In genomic region chr12:949337-950099, GRCh38 we compare ENCODE assay signal across 8 cellular contexts. TPM values are rescaled to one million over a fixed set of nuclear protein-coding genes. Genes with fewer than 3 reads are reported as not detected.
A peak's percentile ranks its signal among the peaks of the same experiment; 100 is the strongest.
DNase-seq lines count a peak whose midpoint lies in the region; ATAC-seq and TF ChIP-seq lines count a peak whose summit lies in the region.

RAD52 (minus strand) TSS chr12:949694; CDS start chr12:933058, 16,636 bp downstream.

- H3K27ac ChIP-seq in AG04450 (ENCODE audit: low read depth, low read length) = peak within 1 kb of the TSS; percentile 93
- peak within 1 kb of the TSS; percentile 96 for H3K27ac ChIP-seq in caudate nucleus (ENCODE audit: low read depth, low read length)
- peak within 1 kb of the TSS; percentile 80 to 94 (median 92) for H3K27ac ChIP-seq in spleen

- H3K4me1 ChIP-seq in spleen = peaks cover 7 to 46% (median 19%) of the 10 kb centered on the region in 6 donors

- POLR2A ChIA-PET in AG04450 (lab: Yijun Ruan, JAX) = interaction anchor here (0.5 to 1.4 kb wide), 15 partner anchors 16 to 635 kb away, joined by 3 to 9 read pairs (median 5); partner anchors contain the start of gene WNK1
- POLR2A ChIA-PET in WTC11 (lab: Charles Lee) = interaction anchor here (0.6 to 1.4 kb wide), 4 partner anchors 42 to 373 kb away, joined by 3 to 10 read pairs (median 4); partner anchors contain the start of gene ERC1

- WGBS in spleen, 5 donors = 0% methylated on average over 40 to 58 of the region's 58 CpGs

- H3K9me3 ChIP-seq in AG04450 (ENCODE audit: control insufficient read depth, insufficient read depth, low read length) (no peaks in the 10 kb centered on the region; the same call in 1 of the 2 replicates), spleen (no peaks in the 10 kb centered on the region)

- DNase-seq in AG04450 (ENCODE audit: low read depth, low spot score) (peak; percentile 98), NCI-H2227 treated with DMSO at 0.1 percent for 48 hours (lab: John Stamatoyannopoulos, UW) (peak; percentile 92), WTC11 (ENCODE audit: low spot score) (peak; percentile 99), caudate nucleus (lab: John Stamatoyannopoulos, UW) (peak; percentile 51 to 99 (median 96)), immature natural killer cell (peak; percentile 94 to 96 (median 95)), spleen (peak; percentile 100)

- H3K27me3 Mint-ChIP-seq in WTC11 (ENCODE audit: low read depth) (no peaks in the 10 kb centered on the region), immature natural killer cell (ENCODE audit: low read depth in 3 of 3) (peaks cover 15 to 24% (median 24%) of the 10 kb centered on the region in 3 donors)

- intact Hi-C loops in spleen (cut with DNase I; ENCODE audit: low total_unique reads) = loop anchor here (5.0 kb wide), 1 partner anchor 382 kb away; no protein-coding TSS in a partner anchor

- H3K9me3 Mint-ChIP-seq in WTC11 (no peaks in the 10 kb centered on the region; the same call in 1 of the 2 replicates), immature natural killer cell (no peaks in the 10 kb centered on the region)

- peak; percentile 94 for TF ChIP-seq CTCF in AG04450 (IDR thresholded peaks at IDR 0.05; ENCODE audit: low read depth, low read length)
- TF ChIP-seq CTCF in WTC11 (IDR thresholded peaks at IDR 0.05) = peak; percentile 86
- peak; percentile 98 to 100 (median 99) for TF ChIP-seq CTCF in spleen (IDR thresholded peaks at IDR 0.05 in 8 of 11, conservative IDR thresholded peaks at IDR 0.05 in 3 of 11)

- H3K36me3 Mint-ChIP-seq in WTC11 (peaks cover 3% of the 10 kb centered on the region; the same call in 1 of the 2 replicates), immature natural killer cell (peaks cover 0 to 4% (median 1%) of the 10 kb centered on the region in 3 donors)

- CTCF ChIA-PET in AG04450 (lab: Charles Lee) (interaction anchor here (0.6 to 2.1 kb wide), 58 partner anchors 9 to 639 kb away, joined by 3 to 23 read pairs (median 4); partner anchors contain the start of genes ERC1 and WNK1), WTC11 (lab: Charles Lee) (interaction anchor here (0.6 to 1.4 kb wide), 42 partner anchors 9 to 641 kb away, joined by 3 to 23 read pairs (median 4); partner anchors contain the start of genes ERC1 and WNK1)

- H3K4me3 Mint-ChIP-seq in WTC11 (peak within 1 kb of the TSS; percentile 97), immature natural killer cell (peak within 1 kb of the TSS; percentile 95 to 99 (median 98))

- H3K27ac Mint-ChIP-seq in WTC11 = peak within 1 kb of the TSS; percentile 99
- H3K27ac Mint-ChIP-seq in immature natural killer cell = peak within 1 kb of the TSS; percentile 92 to 97 (median 94)

- H3K36me3 ChIP-seq in spleen = peaks cover 0 to 9% (median 0%) of the 10 kb centered on the region in 6 donors

- TF ChIP-seq POLR2A in spleen (IDR thresholded peaks at IDR 0.05) = peak in 1 of 3 donors; percentile 76

- peaks cover 17% of the 10 kb centered on the region for H3K4me1 Mint-ChIP-seq in WTC11
- peaks cover 28 to 36% of the 10 kb centered on the region in 2 donors for H3K4me1 Mint-ChIP-seq in immature natural killer cell

- ATAC-seq in GM18873 (IDR thresholded peaks at IDR 0.05; ENCODE audit: low FRiP score, unreplicated experiment) = peak; percentile 83
- ATAC-seq in HG03159 (IDR thresholded peaks at IDR 0.05; ENCODE audit: unreplicated experiment) = peak; percentile 78
- ATAC-seq in WTC11 = peak; percentile 91

- H3K27me3 ChIP-seq in AG04450 (ENCODE audit: control insufficient read depth, insufficient read depth, low read length) (no peaks in the 10 kb centered on the region), spleen (replicated peaks in 1 of 7) (no peaks in the 10 kb centered on the region)

- H3K4me3 ChIP-seq in AG04450 (ENCODE audit: low read depth, low read length) = peak within 1 kb of the TSS; percentile 94
- H3K4me3 ChIP-seq in spleen = peak within 1 kb of the TSS; percentile 72 to 87 (median 81)

TF ChIP-seq in WTC11, 78 proteins besides CTCF, POLR2A, EP300 and RAD21 (continues in another document):
- TF ChIP-seq, protein P1, sequence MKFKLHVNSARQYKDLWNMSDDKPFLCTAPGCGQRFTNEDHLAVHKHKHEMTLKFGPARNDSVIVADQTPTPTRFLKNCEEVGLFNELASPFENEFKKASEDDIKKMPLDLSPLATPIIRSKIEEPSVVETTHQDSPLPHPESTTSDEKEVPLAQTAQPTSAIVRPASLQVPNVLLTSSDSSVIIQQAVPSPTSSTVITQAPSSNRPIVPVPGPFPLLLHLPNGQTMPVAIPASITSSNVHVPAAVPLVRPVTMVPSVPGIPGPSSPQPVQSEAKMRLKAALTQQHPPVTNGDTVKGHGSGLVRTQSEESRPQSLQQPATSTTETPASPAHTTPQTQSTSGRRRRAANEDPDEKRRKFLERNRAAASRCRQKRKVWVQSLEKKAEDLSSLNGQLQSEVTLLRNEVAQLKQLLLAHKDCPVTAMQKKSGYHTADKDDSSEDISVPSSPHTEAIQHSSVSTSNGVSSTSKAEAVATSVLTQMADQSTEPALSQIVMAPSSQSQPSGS (CRISPR knock-in tag; IDR thresholded peaks at IDR 0.05; ENCODE audit: borderline replicate concordance, low read depth) = no peak
- TF ChIP-seq ZNF671 (CRISPR knock-in tag; IDR thresholded peaks at IDR 0.05) = no peak
- TF ChIP-seq FOXJ3 (CRISPR knock-in tag; IDR thresholded peaks at IDR 0.05; ENCODE audit: borderline replicate concordance) = no peak
- no peak for TF ChIP-seq ZNF263 (CRISPR knock-in tag; IDR thresholded peaks at IDR 0.05; ENCODE audit: low read depth)
- no peak for TF ChIP-seq ELF4 (CRISPR knock-in tag; IDR thresholded peaks at IDR 0.05; ENCODE audit: low read depth)
- peak; percentile 10; the same call in 1 of the 2 replicates for TF ChIP-seq USF2 (CRISPR knock-in tag; IDR thresholded peaks at IDR 0.05)
- no peak for TF ChIP-seq MLX (CRISPR knock-in tag; IDR thresholded peaks at IDR 0.05)
- TF ChIP-seq SMAD4 (CRISPR knock-in tag; IDR thresholded peaks at IDR 0.05) = no peak
- no peak for TF ChIP-seq NR1H2 (CRISPR knock-in tag; IDR thresholded peaks at IDR 0.05)
- no peak for TF ChIP-seq ZNF317 (CRISPR knock-in tag; IDR thresholded peaks at IDR 0.05; ENCODE audit: borderline replicate concordance, low read depth)
- TF ChIP-seq ZNF121 (CRISPR knock-in tag; IDR thresholded peaks at IDR 0.05) = no peak
- TF ChIP-seq, protein P2, sequence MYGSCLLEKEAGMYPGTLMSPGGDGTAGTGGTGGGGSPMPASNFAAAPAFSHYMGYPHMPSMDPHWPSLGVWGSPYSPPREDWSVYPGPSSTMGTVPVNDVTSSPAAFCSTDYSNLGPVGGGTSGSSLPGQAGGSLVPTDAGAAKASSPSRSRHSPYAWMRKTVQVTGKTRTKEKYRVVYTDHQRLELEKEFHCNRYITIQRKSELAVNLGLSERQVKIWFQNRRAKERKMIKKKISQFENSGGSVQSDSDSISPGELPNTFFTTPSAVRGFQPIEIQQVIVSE (CRISPR knock-in tag; IDR thresholded peaks at IDR 0.05; ENCODE audit: borderline replicate concordance) = no peak
- no peak for TF ChIP-seq ZNF512 (CRISPR knock-in tag; IDR thresholded peaks at IDR 0.05; ENCODE audit: borderline replicate concordance)

RNA-seq across cellular contexts. Expression of gene RAD52, which starts in this region (rescaled TPM):
- polyA plus RNA-seq in AG04450 (2011; rRNA removed) = 13.8 and 18.8 TPM in 2 replicates
- polyA minus RNA-seq in AG04450 (2011; rRNA and poly(A)+ RNA removed) = 25.9 and 30.2 TPM in 2 replicates
- 17.1 to 20.7 TPM (median 19.2 TPM) in 3 replicates for total RNA-seq in WTC11 (2021)
- polyA plus RNA-seq in immature natural killer cell = 1 to 10 TPM in 2 of 3 donors, under 1 TPM in 1; 0.11 to 6.0 (median 4.9) TPM
- total RNA-seq in spleen = 10 to 100 TPM in 6 of 7 donors, 1 to 10 TPM in 1; 9.1 to 19.5 (median 16.7) TPM
- polyA plus RNA-seq in spleen = 1 to 10 TPM; 4.6 to 8.2 (median 6.8) TPM

Comparison
In these comparisons a context has a peak if more than half of its experiments do, and no peak if none do; other contexts are left out.
1. Peak in every context shown above with its lines: DNase-seq, ATAC-seq, H3K4me3 ChIP-seq and H3K27ac ChIP-seq.